Comparison of ENCODE assay signal across 22 cellular contexts in genomic region chr1:68449901-68450300, GRCh38. TPM values are rescaled to one million over a fixed set of nuclear protein-coding genes. Genes with fewer than 3 reads are reported as not detected.
DNase-seq lines count a peak whose midpoint lies in the region; ATAC-seq and TF ChIP-seq lines count a peak whose summit lies in the region.
"Had no signal": no experiment of that assay in that cellular context is flagged by ENCODE, and none has a peak within 500 bp of the region (broad histone marks: within the 10 kb centered on the region; RNA-seq: fewer than 3 reads in every experiment).

TSS of gene RPE65 (minus strand) at chr1:68449954. CDS start at chr1:68449905, 49 bp downstream.

- H3K36me3 ChIP-seq in HAP-1 (replicated peaks), result no peaks in the 10 kb centered on the region
- H3K36me3 ChIP-seq: SJSA1, tibial nerve had no signal

- DNase-seq in HAP-1 (ENCODE audit: low spot score in 2 of 2) (peak; percentile 27 to 62), NCI-H524 treated with DMSO at 0.1 percent for 48 hours (lab: John Stamatoyannopoulos, UW) (peak; percentile 74), choroid plexus epithelial cell (ENCODE audit: low read depth) (peak; percentile 27), renal cortical epithelial cell (ENCODE audit: low read depth) (peak; percentile 57), NCI-H1417 (lab: John Stamatoyannopoulos, UW) (no peak), HUDEP-2 (lab: John Stamatoyannopoulos, UW; ENCODE audit: unreplicated experiment in 76 of 76) (no peak)
- DNase-seq: activated CD8-positive, alpha-beta memory T cell treated with anti-CD3 and anti-CD28 coated beads, Interleukin-2, amount 50 U/mL, for 48 hours; activated effector memory CD4-positive, alpha-beta T cell treated with Interleukin-2 at 50 U/mL for 16 hours; DND-41; H7; kidney glomerular epithelial cell; natural killer cell; NCI-H1048; NCI-H748 treated with DMSO at 0.1 percent for 48 hours; stimulated activated naive CD8-positive, alpha-beta T cell treated with anti-CD3 and anti-CD28 coated beads, Interleukin-15, Interleukin-2, amounts not matched to agents 100 U/mL and 50 U/mL, for 24 hours; T-helper 2 cell had no signal

- H3K4me1 ChIP-seq in HAP-1, result peaks cover 18% of the 10 kb centered on the region
- H3K4me1 ChIP-seq: parathyroid adenoma, SJSA1 had no signal

- TF ChIP-seq CTCF in choroid plexus epithelial cell (conservative IDR thresholded peaks at IDR 0.05; ENCODE audit: low read depth, low read length), result no peak

- H3K4me3 ChIP-seq in HAP-1 (no peak within 1 kb of the TSS), choroid plexus epithelial cell (ENCODE audit: low read depth, low read length) (no peak within 1 kb of the TSS)
- H3K4me3 ChIP-seq: SJSA1, skin epidermis, tibial nerve had no signal

- in situ Hi-C loops in HAP-1 (cut with MboI; ENCODE audit: low sequenced_read_pairs), result loop anchor here (10.0 to 25.0 kb wide), 2 partner anchors 335 to 1287 kb away; no protein-coding TSS in a partner anchor

- no peak for ATAC-seq in HG03135 (IDR thresholded peaks at IDR 0.05; ENCODE audit: unreplicated experiment)
- ATAC-seq: natural killer cell; stimulated activated naive CD8-positive, alpha-beta T cell treated with anti-CD3 and anti-CD28 coated beads, Interleukin-15, Interleukin-2, amounts not matched to agents 100 U/mL and 50 U/mL, for 24 hours had no signal

- no peaks in the 10 kb centered on the region for H3K9me3 ChIP-seq in HAP-1
- H3K9me3 ChIP-seq: SJSA1, tibial nerve had no signal

- no peaks in the 10 kb centered on the region for H3K27me3 ChIP-seq in HAP-1 (ENCODE audit: low read depth)
- H3K27me3 ChIP-seq: SJSA1, tibial nerve had no signal

RNA-seq across cellular contexts. Expression of gene RPE65, which starts in this region (rescaled TPM):
- total RNA-seq in renal cortical epithelial cell, result not detected in 2 replicates
- total RNA-seq: epithelial cell of proximal tubule, H7, natural killer cell, SJSA1, tibial nerve had no signal

Comparison
In these comparisons a context has a peak if more than half of its experiments do, and no peak if none do; other contexts are left out.
1. Peak in DNase-seq in renal cortical epithelial cell; RNA of the gene not detected or under 1 TPM.
2. DNase-seq: peak in HAP-1 (2 of 2), NCI-H524 treated with DMSO at 0.1 percent for 48 hours (single experiment) and choroid plexus epithelial cell (single experiment); none in NCI-H1417 (0 of 3) and HUDEP-2 (0 of 76).